1 cellular context compared by ENCODE assay signal in genomic region chr6:111677186-111677990, GRCh38.
TF ChIP-seq lines count a peak whose summit lies in the region.

No MANE protein-coding gene starts in this region.

TF ChIP-seq in HepG2, 621 proteins besides CTCF, POLR2A, EP300 and RAD21 (continued from another document and continues in another):
- peak; percentile 21; the same call in 1 of the 2 replicates for TF ChIP-seq ARID4A (CRISPR knock-in tag; IDR thresholded peaks at IDR 0.05; ENCODE audit: borderline replicate concordance)
- no peak for TF ChIP-seq RFXANK (CRISPR knock-in tag; IDR thresholded peaks at IDR 0.05)
- TF ChIP-seq, protein P1, sequence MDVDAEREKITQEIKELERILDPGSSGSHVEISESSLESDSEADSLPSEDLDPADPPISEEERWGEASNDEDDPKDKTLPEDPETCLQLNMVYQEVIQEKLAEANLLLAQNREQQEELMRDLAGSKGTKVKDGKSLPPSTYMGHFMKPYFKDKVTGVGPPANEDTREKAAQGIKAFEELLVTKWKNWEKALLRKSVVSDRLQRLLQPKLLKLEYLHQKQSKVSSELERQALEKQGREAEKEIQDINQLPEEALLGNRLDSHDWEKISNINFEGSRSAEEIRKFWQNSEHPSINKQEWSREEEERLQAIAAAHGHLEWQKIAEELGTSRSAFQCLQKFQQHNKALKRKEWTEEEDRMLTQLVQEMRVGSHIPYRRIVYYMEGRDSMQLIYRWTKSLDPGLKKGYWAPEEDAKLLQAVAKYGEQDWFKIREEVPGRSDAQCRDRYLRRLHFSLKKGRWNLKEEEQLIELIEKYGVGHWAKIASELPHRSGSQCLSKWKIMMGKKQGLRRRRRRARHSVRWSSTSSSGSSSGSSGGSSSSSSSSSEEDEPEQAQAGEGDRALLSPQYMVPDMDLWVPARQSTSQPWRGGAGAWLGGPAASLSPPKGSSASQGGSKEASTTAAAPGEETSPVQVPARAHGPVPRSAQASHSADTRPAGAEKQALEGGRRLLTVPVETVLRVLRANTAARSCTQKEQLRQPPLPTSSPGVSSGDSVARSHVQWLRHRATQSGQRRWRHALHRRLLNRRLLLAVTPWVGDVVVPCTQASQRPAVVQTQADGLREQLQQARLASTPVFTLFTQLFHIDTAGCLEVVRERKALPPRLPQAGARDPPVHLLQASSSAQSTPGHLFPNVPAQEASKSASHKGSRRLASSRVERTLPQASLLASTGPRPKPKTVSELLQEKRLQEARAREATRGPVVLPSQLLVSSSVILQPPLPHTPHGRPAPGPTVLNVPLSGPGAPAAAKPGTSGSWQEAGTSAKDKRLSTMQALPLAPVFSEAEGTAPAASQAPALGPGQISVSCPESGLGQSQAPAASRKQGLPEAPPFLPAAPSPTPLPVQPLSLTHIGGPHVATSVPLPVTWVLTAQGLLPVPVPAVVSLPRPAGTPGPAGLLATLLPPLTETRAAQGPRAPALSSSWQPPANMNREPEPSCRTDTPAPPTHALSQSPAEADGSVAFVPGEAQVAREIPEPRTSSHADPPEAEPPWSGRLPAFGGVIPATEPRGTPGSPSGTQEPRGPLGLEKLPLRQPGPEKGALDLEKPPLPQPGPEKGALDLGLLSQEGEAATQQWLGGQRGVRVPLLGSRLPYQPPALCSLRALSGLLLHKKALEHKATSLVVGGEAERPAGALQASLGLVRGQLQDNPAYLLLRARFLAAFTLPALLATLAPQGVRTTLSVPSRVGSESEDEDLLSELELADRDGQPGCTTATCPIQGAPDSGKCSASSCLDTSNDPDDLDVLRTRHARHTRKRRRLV (CRISPR knock-in tag; IDR thresholded peaks at IDR 0.05), result no peak
- no peak for TF ChIP-seq ZNF644 (CRISPR knock-in tag; IDR thresholded peaks at IDR 0.05; ENCODE audit: low read depth)
- peak; percentile 27; the same call in 1 of the 2 replicates for TF ChIP-seq ZNF580 (CRISPR knock-in tag; IDR thresholded peaks at IDR 0.05; ENCODE audit: borderline replicate concordance, low read depth)
- TF ChIP-seq ZBTB20 (CRISPR knock-in tag; IDR thresholded peaks at IDR 0.05; ENCODE audit: borderline replicate concordance, low read depth), result no peak
- TF ChIP-seq NR2F2 (IDR thresholded peaks at IDR 0.05; ENCODE audit: borderline replicate concordance, low read depth), result no peak
- TF ChIP-seq, protein P2, sequence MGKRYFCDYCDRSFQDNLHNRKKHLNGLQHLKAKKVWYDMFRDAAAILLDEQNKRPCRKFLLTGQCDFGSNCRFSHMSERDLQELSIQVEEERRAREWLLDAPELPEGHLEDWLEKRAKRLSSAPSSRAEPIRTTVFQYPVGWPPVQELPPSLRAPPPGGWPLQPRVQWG (CRISPR knock-in tag; IDR thresholded peaks at IDR 0.05; ENCODE audit: borderline replicate concordance, low read depth), result no peak
- TF ChIP-seq, protein P3, sequence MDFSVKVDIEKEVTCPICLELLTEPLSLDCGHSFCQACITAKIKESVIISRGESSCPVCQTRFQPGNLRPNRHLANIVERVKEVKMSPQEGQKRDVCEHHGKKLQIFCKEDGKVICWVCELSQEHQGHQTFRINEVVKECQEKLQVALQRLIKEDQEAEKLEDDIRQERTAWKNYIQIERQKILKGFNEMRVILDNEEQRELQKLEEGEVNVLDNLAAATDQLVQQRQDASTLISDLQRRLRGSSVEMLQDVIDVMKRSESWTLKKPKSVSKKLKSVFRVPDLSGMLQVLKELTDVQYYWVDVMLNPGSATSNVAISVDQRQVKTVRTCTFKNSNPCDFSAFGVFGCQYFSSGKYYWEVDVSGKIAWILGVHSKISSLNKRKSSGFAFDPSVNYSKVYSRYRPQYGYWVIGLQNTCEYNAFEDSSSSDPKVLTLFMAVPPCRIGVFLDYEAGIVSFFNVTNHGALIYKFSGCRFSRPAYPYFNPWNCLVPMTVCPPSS (IDR thresholded peaks at IDR 0.05), result no peak
- TF ChIP-seq, protein P4, sequence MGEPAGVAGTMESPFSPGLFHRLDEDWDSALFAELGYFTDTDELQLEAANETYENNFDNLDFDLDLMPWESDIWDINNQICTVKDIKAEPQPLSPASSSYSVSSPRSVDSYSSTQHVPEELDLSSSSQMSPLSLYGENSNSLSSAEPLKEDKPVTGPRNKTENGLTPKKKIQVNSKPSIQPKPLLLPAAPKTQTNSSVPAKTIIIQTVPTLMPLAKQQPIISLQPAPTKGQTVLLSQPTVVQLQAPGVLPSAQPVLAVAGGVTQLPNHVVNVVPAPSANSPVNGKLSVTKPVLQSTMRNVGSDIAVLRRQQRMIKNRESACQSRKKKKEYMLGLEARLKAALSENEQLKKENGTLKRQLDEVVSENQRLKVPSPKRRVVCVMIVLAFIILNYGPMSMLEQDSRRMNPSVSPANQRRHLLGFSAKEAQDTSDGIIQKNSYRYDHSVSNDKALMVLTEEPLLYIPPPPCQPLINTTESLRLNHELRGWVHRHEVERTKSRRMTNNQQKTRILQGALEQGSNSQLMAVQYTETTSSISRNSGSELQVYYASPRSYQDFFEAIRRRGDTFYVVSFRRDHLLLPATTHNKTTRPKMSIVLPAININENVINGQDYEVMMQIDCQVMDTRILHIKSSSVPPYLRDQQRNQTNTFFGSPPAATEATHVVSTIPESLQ (CRISPR knock-in tag; conservative IDR thresholded peaks at IDR 0.05), result 0 out of 2 replicates have a peak, but pooled peaks have one; percentile 82
- TF ChIP-seq SIN3A (IDR thresholded peaks at IDR 0.05; ENCODE audit: borderline replicate concordance, low read depth, low read length), result no peak
- no peak for TF ChIP-seq ZBTB2 (CRISPR knock-in tag; IDR thresholded peaks at IDR 0.05; ENCODE audit: low read depth)
- no peak for TF ChIP-seq DPF2 (CRISPR knock-in tag; IDR thresholded peaks at IDR 0.05; ENCODE audit: borderline replicate concordance, low read depth)
- TF ChIP-seq ZNF878 (CRISPR knock-in tag; IDR thresholded peaks at IDR 0.05), result no peak
- TF ChIP-seq GTF3A (CRISPR knock-in tag; conservative IDR thresholded peaks at IDR 0.05), result no peak
- no peak for TF ChIP-seq ZFP82 (CRISPR knock-in tag; IDR thresholded peaks at IDR 0.05; ENCODE audit: borderline replicate concordance)
- no peak for TF ChIP-seq ELF4 (CRISPR knock-in tag; IDR thresholded peaks at IDR 0.05; ENCODE audit: borderline replicate concordance)
- no peak for TF ChIP-seq NR2F6 (IDR thresholded peaks at IDR 0.05)
- no peak for TF ChIP-seq NR2F6 (CRISPR knock-in tag; IDR thresholded peaks at IDR 0.05)
- TF ChIP-seq HNRNPUL1 (IDR thresholded peaks at IDR 0.05; ENCODE audit: low read depth, low read length), result peak; percentile 55; the same call in 1 of the 2 replicates
- no peak for TF ChIP-seq HOXA9 (CRISPR knock-in tag; IDR thresholded peaks at IDR 0.05; ENCODE audit: borderline replicate concordance)
- TF ChIP-seq XRCC5 (optimal IDR thresholded peaks at IDR 0.05; ENCODE audit: low read length), result no peak
- TF ChIP-seq, protein P5, sequence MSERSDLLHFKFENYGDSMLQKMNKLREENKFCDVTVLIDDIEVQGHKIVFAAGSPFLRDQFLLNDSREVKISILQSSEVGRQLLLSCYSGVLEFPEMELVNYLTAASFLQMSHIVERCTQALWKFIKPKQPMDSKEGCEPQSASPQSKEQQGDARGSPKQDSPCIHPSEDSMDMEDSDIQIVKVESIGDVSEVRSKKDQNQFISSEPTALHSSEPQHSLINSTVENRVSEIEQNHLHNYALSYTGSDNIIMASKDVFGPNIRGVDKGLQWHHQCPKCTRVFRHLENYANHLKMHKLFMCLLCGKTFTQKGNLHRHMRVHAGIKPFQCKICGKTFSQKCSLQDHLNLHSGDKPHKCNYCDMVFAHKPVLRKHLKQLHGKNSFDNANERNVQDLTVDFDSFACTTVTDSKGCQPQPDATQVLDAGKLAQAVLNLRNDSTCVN (CRISPR knock-in tag; IDR thresholded peaks at IDR 0.05; ENCODE audit: borderline replicate concordance), result no peak
- TF ChIP-seq, protein P6, sequence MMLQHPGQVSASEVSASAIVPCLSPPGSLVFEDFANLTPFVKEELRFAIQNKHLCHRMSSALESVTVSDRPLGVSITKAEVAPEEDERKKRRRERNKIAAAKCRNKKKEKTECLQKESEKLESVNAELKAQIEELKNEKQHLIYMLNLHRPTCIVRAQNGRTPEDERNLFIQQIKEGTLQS (CRISPR knock-in tag; IDR thresholded peaks at IDR 0.05), result no peak
- 0 out of 2 replicates have a peak, but pooled peaks have one; percentile 37 for TF ChIP-seq MBD4 (IDR thresholded peaks at IDR 0.05; ENCODE audit: borderline replicate concordance, low read length)
- TF ChIP-seq, protein P7, sequence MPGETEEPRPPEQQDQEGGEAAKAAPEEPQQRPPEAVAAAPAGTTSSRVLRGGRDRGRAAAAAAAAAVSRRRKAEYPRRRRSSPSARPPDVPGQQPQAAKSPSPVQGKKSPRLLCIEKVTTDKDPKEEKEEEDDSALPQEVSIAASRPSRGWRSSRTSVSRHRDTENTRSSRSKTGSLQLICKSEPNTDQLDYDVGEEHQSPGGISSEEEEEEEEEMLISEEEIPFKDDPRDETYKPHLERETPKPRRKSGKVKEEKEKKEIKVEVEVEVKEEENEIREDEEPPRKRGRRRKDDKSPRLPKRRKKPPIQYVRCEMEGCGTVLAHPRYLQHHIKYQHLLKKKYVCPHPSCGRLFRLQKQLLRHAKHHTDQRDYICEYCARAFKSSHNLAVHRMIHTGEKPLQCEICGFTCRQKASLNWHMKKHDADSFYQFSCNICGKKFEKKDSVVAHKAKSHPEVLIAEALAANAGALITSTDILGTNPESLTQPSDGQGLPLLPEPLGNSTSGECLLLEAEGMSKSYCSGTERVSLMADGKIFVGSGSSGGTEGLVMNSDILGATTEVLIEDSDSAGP (CRISPR knock-in tag; IDR thresholded peaks at IDR 0.05; ENCODE audit: borderline replicate concordance), result no peak
- no peak for TF ChIP-seq GPN1 (CRISPR knock-in tag; IDR thresholded peaks at IDR 0.05; ENCODE audit: borderline replicate concordance)
- no peak for TF ChIP-seq ZNF121 (CRISPR knock-in tag; IDR thresholded peaks at IDR 0.05)
- TF ChIP-seq, protein P8, sequence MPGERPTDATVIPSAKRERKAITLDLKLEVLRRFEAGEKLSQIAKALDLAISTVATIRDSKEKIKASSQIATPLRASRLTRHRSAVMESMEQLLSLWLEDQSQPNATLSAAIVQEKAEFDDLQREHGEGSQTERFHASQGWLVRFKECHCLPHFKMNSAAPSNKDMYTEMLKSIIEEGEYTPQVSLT (CRISPR knock-in tag; IDR thresholded peaks at IDR 0.05; ENCODE audit: borderline replicate concordance, low read depth), result no peak
- peak; percentile 19; the same call in 1 of the 2 replicates for TF ChIP-seq ERF (CRISPR knock-in tag; IDR thresholded peaks at IDR 0.05)
- TF ChIP-seq ZC3H13 (CRISPR knock-in tag; IDR thresholded peaks at IDR 0.05), result no peak
- TF ChIP-seq, protein P9, sequence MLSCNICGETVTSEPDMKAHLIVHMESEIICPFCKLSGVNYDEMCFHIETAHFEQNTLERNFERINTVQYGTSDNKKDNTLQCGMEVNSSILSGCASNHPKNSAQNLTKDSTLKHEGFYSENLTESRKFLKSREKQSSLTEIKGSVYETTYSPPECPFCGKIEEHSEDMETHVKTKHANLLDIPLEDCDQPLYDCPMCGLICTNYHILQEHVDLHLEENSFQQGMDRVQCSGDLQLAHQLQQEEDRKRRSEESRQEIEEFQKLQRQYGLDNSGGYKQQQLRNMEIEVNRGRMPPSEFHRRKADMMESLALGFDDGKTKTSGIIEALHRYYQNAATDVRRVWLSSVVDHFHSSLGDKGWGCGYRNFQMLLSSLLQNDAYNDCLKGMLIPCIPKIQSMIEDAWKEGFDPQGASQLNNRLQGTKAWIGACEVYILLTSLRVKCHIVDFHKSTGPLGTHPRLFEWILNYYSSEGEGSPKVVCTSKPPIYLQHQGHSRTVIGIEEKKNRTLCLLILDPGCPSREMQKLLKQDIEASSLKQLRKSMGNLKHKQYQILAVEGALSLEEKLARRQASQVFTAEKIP (CRISPR knock-in tag; IDR thresholded peaks at IDR 0.05; ENCODE audit: borderline replicate concordance), result no peak
- TF ChIP-seq, protein P10, sequence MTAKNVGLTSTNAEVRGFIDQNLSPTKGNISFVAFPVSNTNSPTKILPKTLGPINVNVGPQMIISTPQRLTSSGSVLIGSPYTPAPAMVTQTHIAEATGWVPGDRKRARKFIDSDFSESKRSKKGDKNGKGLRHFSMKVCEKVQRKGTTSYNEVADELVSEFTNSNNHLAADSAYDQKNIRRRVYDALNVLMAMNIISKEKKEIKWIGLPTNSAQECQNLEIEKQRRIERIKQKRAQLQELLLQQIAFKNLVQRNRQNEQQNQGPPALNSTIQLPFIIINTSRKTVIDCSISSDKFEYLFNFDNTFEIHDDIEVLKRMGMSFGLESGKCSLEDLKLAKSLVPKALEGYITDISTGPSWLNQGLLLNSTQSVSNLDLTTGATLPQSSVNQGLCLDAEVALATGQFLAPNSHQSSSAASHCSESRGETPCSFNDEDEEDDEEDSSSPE (CRISPR knock-in tag; IDR thresholded peaks at IDR 0.05), result 0 out of 2 replicates have a peak, but pooled peaks have one; percentile 36
- 0 out of 2 replicates have a peak, but pooled peaks have one; percentile 22 for TF ChIP-seq THAP11 (CRISPR knock-in tag; IDR thresholded peaks at IDR 0.05)
